9 cellular contexts compared by ENCODE assay signal in genomic region chr22:17266261-17266971, GRCh38. TPM values are rescaled to one million over a fixed set of nuclear protein-coding genes. Genes with fewer than 3 reads are reported as not detected.
A peak's percentile ranks its signal among the peaks of the same experiment; 100 is the strongest.
DNase-seq lines count a peak whose midpoint lies in the region; ATAC-seq, FAIRE-seq and TF ChIP-seq lines count a peak whose summit lies in the region.
"Had no signal": no experiment of that assay in that cellular context is flagged by ENCODE, and none has a peak within 500 bp of the region (broad histone marks: within the 10 kb centered on the region; RNA-seq: fewer than 3 reads in every experiment).

No MANE protein-coding gene starts in this region.

- 2 to 3% methylated on average over 12 to 13 of the region's 17 CpGs for WGBS in mesodermal cell (ENCODE audit: insufficient coverage in 2 of 2), 2 experiments

- H3K9me3 ChIP-seq in mesodermal cell (ENCODE audit: control insufficient read depth, low read length) (no peaks in the 10 kb centered on the region), ascending aorta (no peaks in the 10 kb centered on the region)

- H3K4me3 ChIP-seq in mesodermal cell (ENCODE audit: extremely low read depth, insufficient read depth, low read length, poor library complexity, severe bottlenecking) (peak overlapping the region; percentile 2), ascending aorta (no peak overlapping the region)

- ATAC-seq in HG03354 (IDR thresholded peaks at IDR 0.05; ENCODE audit: poor library complexity, severe bottlenecking, unreplicated experiment) (peak; percentile 76), HG03097 (IDR thresholded peaks at IDR 0.05; ENCODE audit: low FRiP score, unreplicated experiment) (no peak)

- no peak for TF ChIP-seq CTCF in ascending aorta (IDR thresholded peaks at IDR 0.05)

- H3K36me3 ChIP-seq in mesodermal cell (ENCODE audit: control insufficient read depth, insufficient read depth, low read length) = no peaks in the 10 kb centered on the region
- H3K36me3 ChIP-seq in ascending aorta = no peaks in the 10 kb centered on the region

- no peak for TF ChIP-seq POLR2A in GM12891 (IDR thresholded peaks at IDR 0.05; ENCODE audit: low read depth, low read length)

- DNase-seq in GM12891 (ENCODE audit: insufficient read length, low spot score) (no peak), SW480 (ENCODE audit: low spot score) (peak; percentile 31), ascending aorta (ENCODE audit: low spot score in 2 of 2) (no peak), HPDE6-E6E7 (ENCODE audit: extremely low spot score) (no peak), HTR-8/SVneo (ENCODE audit: insufficient read length, low spot score) (no peak)

- FAIRE-seq in GM12891 (lab: Jason Lieb, UNC) (peak; percentile 50), HTR-8/SVneo (lab: Jason Lieb, UNC) (no peak)

- intact Hi-C loops in ascending aorta (cut with DNase I) = no loop called here

- H3K27ac ChIP-seq in mesodermal cell (ENCODE audit: low read depth, low read length, severe bottlenecking) (peak overlapping the region; percentile 77), ascending aorta (no peak overlapping the region)
- H3K27ac ChIP-seq: KMS-11 had no signal

- peaks cover 35% of the 10 kb centered on the region for H3K4me1 ChIP-seq in mesodermal cell (ENCODE audit: control insufficient read depth, insufficient read depth, low read length, poor library complexity, severe bottlenecking)
- H3K4me1 ChIP-seq in ascending aorta = no peaks in the 10 kb centered on the region

- no peaks in the 10 kb centered on the region for H3K27me3 ChIP-seq in ascending aorta

TF ChIP-seq in GM12891, 5 proteins besides CTCF, POLR2A, EP300 and RAD21:
- TF ChIP-seq POLR2AphosphoS5 (IDR thresholded peaks at IDR 0.05; ENCODE audit: low read depth, low read length) = no peak
- TF ChIP-seq POU2F2 (IDR thresholded peaks at IDR 0.05; ENCODE audit: low read depth, low read length) = no peak
- TF ChIP-seq SPI1 (IDR thresholded peaks at IDR 0.05; ENCODE audit: low read depth, low read length) = no peak
- TF ChIP-seq TAF1 (IDR thresholded peaks at IDR 0.05; ENCODE audit: low read depth, low read length) = no peak
- TF ChIP-seq PAX5 (IDR thresholded peaks at IDR 0.05; ENCODE audit: insufficient read depth, low read length, severe bottlenecking) = no peak

RNA-seq across cellular contexts. Expression of gene ADA2, which starts 47.2 kb away (rescaled TPM):
- 5.3 TPM for polyA plus RNA-seq in GM12891 (2012; ENCODE audit: low read depth, missing spikeins)
- polyA plus RNA-seq in mesodermal cell (2013, experiment 1 of 2) = 5.5 TPM
- 4.5 TPM for polyA plus RNA-seq in mesodermal cell (2013, experiment 2 of 2)
- total RNA-seq in ascending aorta = not detected
